Comparison of ENCODE assay signal across 23 cellular contexts in the genomic region with DNA sequence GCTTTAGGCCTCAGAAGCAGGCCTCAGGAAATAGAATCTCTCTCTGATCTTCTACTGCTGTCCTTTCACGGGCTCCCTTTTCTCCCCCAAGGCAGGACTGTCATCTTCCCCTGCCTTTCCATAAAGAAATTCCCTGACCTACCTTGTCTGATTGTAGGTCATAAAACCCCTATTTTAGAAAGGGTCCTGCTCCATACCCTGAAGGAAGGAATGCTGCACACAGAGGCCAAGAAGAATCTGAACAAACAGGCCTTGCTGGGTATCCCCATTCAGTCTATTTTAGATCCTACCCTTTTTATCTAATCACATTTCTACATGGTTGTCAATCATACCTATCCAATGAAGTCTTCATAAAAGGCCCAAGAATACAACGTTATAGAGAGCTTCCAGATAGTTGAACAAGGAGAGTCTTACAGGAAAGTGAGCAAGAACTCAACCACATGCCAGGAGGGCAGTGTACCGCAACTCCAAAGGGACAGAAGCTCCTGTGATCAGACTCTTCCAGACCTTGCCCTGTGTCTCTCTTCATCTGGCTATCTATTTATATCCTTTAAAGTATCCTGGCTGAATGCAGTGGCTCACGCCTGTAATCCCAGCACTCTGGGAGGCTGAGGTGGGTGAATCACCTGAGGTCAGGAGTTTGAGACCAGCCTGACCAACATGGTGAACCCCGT.
DNase-seq lines count a peak whose midpoint lies in the region; ATAC-seq and TF ChIP-seq lines count a peak whose summit lies in the region.
"Had no signal": no experiment of that assay in that cellular context is flagged by ENCODE, and none has a peak within 500 bp of the region (broad histone marks: within the 10 kb centered on the region; RNA-seq: fewer than 3 reads in every experiment).

No MANE protein-coding gene starts in this region.

- H3K36me3 ChIP-seq in Caco-2 (ENCODE audit: control insufficient read depth, insufficient read depth, low read length) = no peaks in the 10 kb centered on the region
- no peaks in the 10 kb centered on the region for H3K36me3 ChIP-seq in PC-9 (ENCODE audit: low read depth)
- H3K36me3 ChIP-seq: BLaER1, SJSA1 had no signal

- TF ChIP-seq CTCF in Caco-2 (IDR thresholded peaks at IDR 0.05; ENCODE audit: insufficient read depth in 1 of 2, low read depth in 1 of 2, low read length in 1 of 2, severe bottlenecking in 1 of 2, unreplicated experiment in 1 of 2) (no peak), PC-9 (conservative IDR thresholded peaks at IDR 0.05) (no peak), mesothelial cell of epicardium (IDR thresholded peaks at IDR 0.05; ENCODE audit: unreplicated experiment) (no peak)

- no peak overlapping the region for H3K4me2 ChIP-seq in PC-9
- H3K4me2 ChIP-seq: A549, BLaER1 had no signal

- peaks cover 28% of the 10 kb centered on the region for H3K79me2 ChIP-seq in PC-9 (ENCODE audit: low read depth)

- POLR2A ChIA-PET in Caco-2 (lab: Charles Lee) (interaction anchor here (1.1 kb wide), 1 partner anchor 11 kb away, joined by 4 read pairs; no protein-coding TSS in a partner anchor), PC-9 (lab: Charles Lee; ENCODE audit: unreplicated experiment) (interaction anchor here (0.6 to 0.7 kb wide), 2 partner anchors 93 to 1068 kb away, joined by 3 to 7 read pairs; a partner anchor contains a TSS)

- peak overlapping the region; percentile 18; the same call in 1 of the 2 replicates for H3K27ac ChIP-seq in PC-9
- H3K27ac ChIP-seq: A549, BLaER1, HL-60, RWPE1, SJSA1 had no signal

- no peaks in the 10 kb centered on the region for H3K9me3 Mint-ChIP-seq in Caco-2 (ENCODE audit: unreplicated experiment)
- no peaks in the 10 kb centered on the region for H3K9me3 Mint-ChIP-seq in mesothelial cell of epicardium
- H3K9me3 Mint-ChIP-seq in activated naive CD8-positive, alpha-beta T cell treated with anti-CD3 and anti-CD28 coated beads, Interleukin-2, amount 50 U/mL, for 24 hours = no peaks in the 10 kb centered on the region
- H3K9me3 Mint-ChIP-seq: CD8-positive, alpha-beta T cell; HFFc6 had no signal

- no peaks in the 10 kb centered on the region for H4K20me1 ChIP-seq in PC-9 (ENCODE audit: insufficient read depth)
- H4K20me1 ChIP-seq: BLaER1 had no signal

- H3K27ac Mint-ChIP-seq in Caco-2 (ENCODE audit: unreplicated experiment) (peak overlapping the region; percentile 84), mesothelial cell of epicardium (peak overlapping the region; percentile 14)
- H3K27ac Mint-ChIP-seq in activated naive CD8-positive, alpha-beta T cell treated with anti-CD3 and anti-CD28 coated beads, Interleukin-2, amount 50 U/mL, for 24 hours = no peak overlapping the region
- H3K27ac Mint-ChIP-seq: CD8-positive, alpha-beta T cell; HFFc6 had no signal

- DNase-seq in Caco-2 (peak in 1 of 2 experiments; percentile 43), PC-9 (no peak), glomerular visceral epithelial cell (ENCODE audit: extremely low spot score) (peak; percentile 46), mesothelial cell of epicardium (ENCODE audit: low spot score in 2 of 2, unreplicated experiment in 2 of 2) (no peak), SIG-M5 (lab: John Stamatoyannopoulos, UW) (no peak), C1 segment of cervical spinal cord (lab: John Stamatoyannopoulos, UW) (no peak)
- no peak for DNase-seq in activated naive CD8-positive, alpha-beta T cell treated with anti-CD3 and anti-CD28 coated beads, Interleukin-2, amount 50 U/mL, for 24 hours
- DNase-seq: CD8-positive, alpha-beta T cell; DMS79; H7; HFFc6; Karpas-422; NCI-H1105; NCI-H1694; NCI-H2081 treated with DMSO at 0.1 percent for 48 hours; NCI-H774; SW 1271 had no signal

- H3K4me3 ChIP-seq in Caco-2 (ENCODE audit: low read depth, low read length) (no peak overlapping the region), PC-9 (no peak overlapping the region)
- H3K4me3 ChIP-seq: A549, BLaER1, SJSA1 had no signal

- intact Hi-C loops in Caco-2 (cut with micrococcal nuclease; ENCODE audit: unreplicated experiment) = no loop called here
- intact Hi-C loops in PC-9 (cut with micrococcal nuclease; ENCODE audit: unreplicated experiment) = no loop called here

- BruUV-seq in Caco-2 (replicated peaks; lab: Mats Ljungman, UMichigan) (no TSS peak), PC-9 (replicated peaks; lab: Mats Ljungman, UMichigan) (no TSS peak)

- ATAC-seq in activated naive CD8-positive, alpha-beta T cell treated with anti-CD3 and anti-CD28 coated beads, Interleukin-2, amount 50 U/mL, for 24 hours = no peak
- ATAC-seq in GM21526 (IDR thresholded peaks at IDR 0.05; ENCODE audit: low FRiP score, unreplicated experiment) = no peak
- ATAC-seq: A549; CD8-positive, alpha-beta T cell had no signal

- peaks cover 27% of the 10 kb centered on the region for H3K4me1 ChIP-seq in Caco-2
- H3K4me1 ChIP-seq in PC-9 (replicated peaks; ENCODE audit: insufficient read depth) = peaks cover 32% of the 10 kb centered on the region
- H3K4me1 ChIP-seq: BLaER1 had no signal

- peaks cover 25% of the 10 kb centered on the region for H3K4me1 Mint-ChIP-seq in Caco-2 (ENCODE audit: low read depth, unreplicated experiment)
- peaks cover 10% of the 10 kb centered on the region for H3K4me1 Mint-ChIP-seq in mesothelial cell of epicardium
- H3K4me1 Mint-ChIP-seq in activated naive CD8-positive, alpha-beta T cell treated with anti-CD3 and anti-CD28 coated beads, Interleukin-2, amount 50 U/mL, for 24 hours = peaks cover 4% of the 10 kb centered on the region

- H3F3A ChIP-seq in PC-9 (ENCODE audit: insufficient read depth, low read depth) = peaks cover 36% of the 10 kb centered on the region

- H3K9me3 ChIP-seq in Caco-2 (no peaks in the 10 kb centered on the region), PC-9 (ENCODE audit: insufficient read depth, low read depth) (no peaks in the 10 kb centered on the region)
- H3K9me3 ChIP-seq: A549, BLaER1, SJSA1 had no signal

- peaks cover 15% of the 10 kb centered on the region for H3K36me3 Mint-ChIP-seq in Caco-2 (ENCODE audit: insufficient read depth, unreplicated experiment)
- no peaks in the 10 kb centered on the region for H3K36me3 Mint-ChIP-seq in mesothelial cell of epicardium
- H3K36me3 Mint-ChIP-seq in activated naive CD8-positive, alpha-beta T cell treated with anti-CD3 and anti-CD28 coated beads, Interleukin-2, amount 50 U/mL, for 24 hours (ENCODE audit: low read depth) = no peaks in the 10 kb centered on the region
- H3K36me3 Mint-ChIP-seq: CD8-positive, alpha-beta T cell had no signal

- no peaks in the 10 kb centered on the region for H3K9me2 ChIP-seq in PC-9 (ENCODE audit: insufficient read depth)

- no peaks in the 10 kb centered on the region for H3K27me3 ChIP-seq in Caco-2 (replicated peaks; ENCODE audit: control insufficient read depth, insufficient read depth, low read length)
- no peaks in the 10 kb centered on the region for H3K27me3 ChIP-seq in PC-9 (ENCODE audit: insufficient read depth, low read depth)
- H3K27me3 ChIP-seq: BLaER1, SJSA1 had no signal

- H2AFZ ChIP-seq in PC-9 = no peak overlapping the region

- CTCF ChIA-PET in Caco-2 (lab: Charles Lee) (no interaction called here), PC-9 (lab: Charles Lee) (interaction anchor here (0.6 kb wide), 1 partner anchor 155 kb away, joined by 5 read pairs; no protein-coding TSS in a partner anchor)

- H3K27me3 Mint-ChIP-seq in Caco-2 (ENCODE audit: insufficient read depth, unreplicated experiment) (no peaks in the 10 kb centered on the region), mesothelial cell of epicardium (ENCODE audit: low read depth) (no peaks in the 10 kb centered on the region)
- H3K27me3 Mint-ChIP-seq in activated naive CD8-positive, alpha-beta T cell treated with anti-CD3 and anti-CD28 coated beads, Interleukin-2, amount 50 U/mL, for 24 hours = no peaks in the 10 kb centered on the region

- H3K4me3 Mint-ChIP-seq in Caco-2 (ENCODE audit: unreplicated experiment) (no peak overlapping the region), mesothelial cell of epicardium (no peak overlapping the region)
- H3K4me3 Mint-ChIP-seq in activated naive CD8-positive, alpha-beta T cell treated with anti-CD3 and anti-CD28 coated beads, Interleukin-2, amount 50 U/mL, for 24 hours = no peak overlapping the region
- H3K4me3 Mint-ChIP-seq: CD8-positive, alpha-beta T cell; HFFc6 had no signal
